ENCODE assay signal across 5 cellular contexts in genomic region chr10:93182790-93183189, GRCh38.
"Had no signal": no experiment of that assay in that cellular context is flagged by ENCODE, and none has a peak within 500 bp of the region (broad histone marks: within the 10 kb centered on the region; RNA-seq: fewer than 3 reads in every experiment).

No MANE protein-coding gene starts in this region.

- H3K4me2 ChIP-seq: GM23338 had no signal

- H3K9me3 Mint-ChIP-seq: GM23338, H9 had no signal

- ATAC-seq: GM23338 had no signal

- H3K4me3 ChIP-seq: GM23338 had no signal

- H3K4me3 Mint-ChIP-seq: GM23338, H9, IgD-negative memory B cell had no signal

- H3K27ac Mint-ChIP-seq: GM23338, H9, IgD-negative memory B cell had no signal

- H2AFZ ChIP-seq: GM23338 had no signal

- H3K4me1 Mint-ChIP-seq: IgD-negative memory B cell had no signal

- DNase-seq: H9, HCEC 1CT, KBM-7 had no signal
